In the genomic region with DNA sequence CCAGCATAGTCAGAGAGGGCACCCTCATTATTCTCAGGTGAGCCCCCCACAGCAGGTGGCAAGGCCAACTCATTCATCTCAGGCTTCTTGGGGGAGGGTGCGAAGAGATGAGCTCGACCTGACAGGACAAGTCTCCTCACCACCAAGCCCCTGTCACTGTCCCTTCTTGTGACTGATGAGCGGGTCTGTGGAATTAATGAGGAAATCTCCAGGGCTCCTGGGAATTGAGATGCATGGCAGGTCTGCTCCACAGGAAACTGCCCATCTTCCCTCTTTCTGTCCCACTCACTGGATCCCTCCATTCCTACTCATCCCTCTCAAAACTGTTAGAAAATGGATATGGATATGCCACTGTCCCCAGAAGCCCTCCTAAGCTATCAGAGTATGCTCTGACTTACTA, we compare ENCODE assay signal across 38 cellular contexts. TPM values are rescaled to one million over a fixed set of nuclear protein-coding genes. Genes with fewer than 3 reads are reported as not detected.
"Had no signal": no experiment of that assay in that cellular context is flagged by ENCODE, and none has a peak within 500 bp of the region (broad histone marks: within the 10 kb centered on the region; RNA-seq: fewer than 3 reads in every experiment).

No MANE protein-coding gene starts in this region.

- H3K27ac Mint-ChIP-seq: activated B cell treated with CpG ODN at 0.5 μM for 24 hours; activated CD4-positive, alpha-beta memory T cell treated with anti-CD3 and anti-CD28 coated beads for 36 hours; activated CD4-positive, alpha-beta T cell treated with anti-CD3 and anti-CD28 coated beads, Interleukin-2, amount 10 ng/mL, durations not matched to agents 24 days and 14 days; activated CD8-positive, alpha-beta T cell treated with anti-CD3 and anti-CD28 coated beads for 36 hours; activated naive CD4-positive, alpha-beta T cell treated with anti-CD3 and anti-CD28 coated beads for 36 hours; activated naive CD4-positive, alpha-beta T cell treated with anti-CD3 and anti-CD28 coated beads, Interleukin-2, amount 50 U/mL, for 72 hours; activated naive CD8-positive, alpha-beta T cell treated with anti-CD3 and anti-CD28 coated beads for 36 hours; activated T-cell treated with anti-CD3 and anti-CD28 coated beads, Interleukin-2, amount 50 U/mL, for 72 hours; activated T-helper 1 cell treated with anti-CD3 and anti-CD28 coated beads, Interleukin-12 subunit alpha, Interleukin-12 subunit beta, Interleukin-2, Interleukin-4 antibody, amounts not matched to agents 30 ng/mL and 10 ng/mL and 1 ng/mL, durations not matched to agents 14 hours and 24 hours and 36 hours; activated T-helper 17 cell treated with anti-CD3 and anti-CD28 coated beads, Interleukin-2, amount 50 U/mL, for 72 hours; T-helper 1 cell treated with Interleukin-12 subunit alpha and Interleukin-12 subunit beta and Interleukin-4 antibody, amounts not matched to agents 30 μg/mL and 1 μg/mL, for 36 hours; T-helper 2 cell treated with Interferon-gamma antibody and Interleukin-4, amounts not matched to agents 5 μg/mL and 100 μg/mL, for 36 hours had no signal

- DNase-seq: activated B cell treated with CpG ODN at 0.5 μM for 24 hours; activated CD4-positive, alpha-beta memory T cell treated with anti-CD3 and anti-CD28 coated beads for 36 hours; activated CD4-positive, alpha-beta T cell treated with anti-CD3 and anti-CD28 coated beads for 4 hours; activated CD4-positive, alpha-beta T cell treated with anti-CD3 and anti-CD28 coated beads, Interleukin-2, amount 10 ng/mL, durations not matched to agents 24 days and 14 days; activated CD4-positive, alpha-beta T cell treated with anti-CD3 and anti-CD28 coated beads, Interleukin-2, amount 50 U/mL, for 1 hour; activated CD4-positive, alpha-beta T cell treated with anti-CD3 and anti-CD28 coated beads, Interleukin-2, amount 50 U/mL, for 4 hours; activated CD4-positive, CD25-positive, alpha-beta regulatory T cell treated with anti-CD3 and anti-CD28 coated beads, Interleukin-2, amount 50 U/mL, for 72 hours; activated CD8-positive, alpha-beta memory T cell treated with anti-CD3 and anti-CD28 coated beads, Interleukin-2, amount 50 U/mL, for 4 hours; activated CD8-positive, alpha-beta T cell treated with anti-CD3 and anti-CD28 coated beads for 36 hours; activated effector memory CD4-positive, alpha-beta T cell treated with anti-CD3 and anti-CD28 coated beads, Interleukin-2, amount 50 U/mL, for 16 hours; activated gamma-delta T cell treated with Interleukin-2 at 50 U/mL for 16 hours; activated naive CD4-positive, alpha-beta T cell; activated naive CD4-positive, alpha-beta T cell treated with anti-CD3 and anti-CD28 coated beads for 36 hours; activated naive CD4-positive, alpha-beta T cell treated with anti-CD3 and anti-CD28 coated beads, Interleukin-2, amount 50 U/mL, for 16 hours; activated naive CD8-positive, alpha-beta T cell treated with anti-CD3 and anti-CD28 coated beads for 36 hours; activated T-cell treated with anti-CD3 and anti-CD28 coated beads for 4 hours; activated T-cell treated with anti-CD3 and anti-CD28 coated beads, Interleukin-2, amount 50 U/mL, for 1 hour; activated T-cell treated with anti-CD3 and anti-CD28 coated beads, Interleukin-2, amount 50 U/mL, for 4 hours; activated T-cell treated with anti-CD3 and anti-CD28 coated beads, Interleukin-2, amount 50 U/mL, for 72 hours; adrenal gland; amniotic stem cell; aorta; body of pancreas; brain microvascular endothelial cell; central memory CD4-positive, alpha-beta T cell; T-helper 1 cell; T-helper 2 cell; T-helper 9 cell had no signal

- H3K36me3 ChIP-seq: adrenal gland, brain microvascular endothelial cell, breast epithelium had no signal

- H3K36me3 Mint-ChIP-seq: activated CD4-positive, alpha-beta memory T cell treated with anti-CD3 and anti-CD28 coated beads for 36 hours; activated naive CD8-positive, alpha-beta T cell treated with anti-CD3 and anti-CD28 coated beads for 36 hours had no signal

- H3K4me3 Mint-ChIP-seq: activated B cell treated with CpG ODN at 0.5 μM for 24 hours; activated CD4-positive, alpha-beta memory T cell treated with anti-CD3 and anti-CD28 coated beads for 36 hours; activated CD4-positive, alpha-beta T cell treated with anti-CD3 and anti-CD28 coated beads, Interleukin-2, amount 10 ng/mL, durations not matched to agents 24 days and 14 days; activated CD8-positive, alpha-beta T cell treated with anti-CD3 and anti-CD28 coated beads for 36 hours; activated naive CD4-positive, alpha-beta T cell treated with anti-CD3 and anti-CD28 coated beads for 36 hours; activated naive CD8-positive, alpha-beta T cell treated with anti-CD3 and anti-CD28 coated beads for 36 hours; activated T-cell treated with anti-CD3 and anti-CD28 coated beads, Interleukin-2, amount 50 U/mL, for 4 hours; activated T-cell treated with anti-CD3 and anti-CD28 coated beads, Interleukin-2, amount 50 U/mL, for 72 hours; activated T-helper 1 cell treated with anti-CD3 and anti-CD28 coated beads, Interleukin-12 subunit alpha, Interleukin-12 subunit beta, Interleukin-2, Interleukin-4 antibody, amounts not matched to agents 30 ng/mL and 10 ng/mL and 1 ng/mL, durations not matched to agents 14 hours and 24 hours and 36 hours; activated T-helper 17 cell treated with anti-CD3 and anti-CD28 coated beads, Interleukin-2, amount 50 U/mL, for 72 hours; T-helper 1 cell treated with Interleukin-12 subunit alpha and Interleukin-12 subunit beta and Interleukin-4 antibody, amounts not matched to agents 30 μg/mL and 1 μg/mL, for 36 hours; T-helper 2 cell treated with Interferon-gamma antibody and Interleukin-4, amounts not matched to agents 5 μg/mL and 100 μg/mL, for 36 hours had no signal

- H3K27ac ChIP-seq: adrenal gland, body of pancreas, brain microvascular endothelial cell, breast epithelium, VCaP had no signal

- H3K4me3 ChIP-seq: adrenal gland, body of pancreas, breast epithelium had no signal

- ATAC-seq: activated CD8-positive, alpha-beta T cell treated with anti-CD3 and anti-CD28 coated beads for 36 hours; activated naive CD4-positive, alpha-beta T cell treated with anti-CD3 and anti-CD28 coated beads, Interleukin-2, amount 50 U/mL, for 72 hours; activated T-cell treated with anti-CD3 and anti-CD28 coated beads, Interleukin-2, amount 50 U/mL, for 4 hours; activated T-cell treated with anti-CD3 and anti-CD28 coated beads, Interleukin-2, amount 50 U/mL, for 72 hours; activated T-helper 17 cell treated with anti-CD3 and anti-CD28 coated beads, Interleukin-2, amount 50 U/mL, for 72 hours; body of pancreas had no signal

- H3K4me1 ChIP-seq: adrenal gland, body of pancreas, breast epithelium had no signal

- H3K27me3 Mint-ChIP-seq: activated CD4-positive, alpha-beta T cell treated with anti-CD3 and anti-CD28 coated beads, Interleukin-2, amount 10 ng/mL, durations not matched to agents 24 days and 14 days had no signal

- H3K27me3 ChIP-seq: adrenal gland, body of pancreas, brain microvascular endothelial cell, breast epithelium had no signal

- H3K4me1 Mint-ChIP-seq: activated B cell treated with CpG ODN at 0.5 μM for 24 hours; activated CD4-positive, alpha-beta T cell treated with anti-CD3 and anti-CD28 coated beads, Interleukin-2, amount 10 ng/mL, durations not matched to agents 24 days and 14 days; activated naive CD8-positive, alpha-beta T cell treated with anti-CD3 and anti-CD28 coated beads for 36 hours; activated T-helper 17 cell treated with anti-CD3 and anti-CD28 coated beads, Interleukin-2, amount 50 U/mL, for 72 hours had no signal

- H3K9me3 ChIP-seq: adrenal gland, breast epithelium had no signal

RNA-seq across cellular contexts. Expression of gene CES5A, which starts 32.5 kb away (rescaled TPM):
- total RNA-seq: activated B cell treated with CpG ODN at 0.5 μM for 24 hours; activated CD4-positive, alpha-beta memory T cell treated with anti-CD3 and anti-CD28 coated beads for 36 hours; activated CD4-positive, alpha-beta T cell treated with anti-CD3 and anti-CD28 coated beads, Interleukin-2, amount 10 ng/mL, durations not matched to agents 24 days and 14 days; activated CD8-positive, alpha-beta memory T cell treated with anti-CD3 and anti-CD28 coated beads for 36 hours; activated CD8-positive, alpha-beta T cell treated with anti-CD3 and anti-CD28 coated beads for 36 hours; activated naive CD4-positive, alpha-beta T cell treated with anti-CD3 and anti-CD28 coated beads for 36 hours; activated naive CD4-positive, alpha-beta T cell treated with anti-CD3 and anti-CD28 coated beads, Interleukin-2, amount 50 U/mL, for 72 hours; activated naive CD8-positive, alpha-beta T cell treated with anti-CD3 and anti-CD28 coated beads for 36 hours; activated T-cell treated with anti-CD3 and anti-CD28 coated beads, Interleukin-2, amount 50 U/mL, for 4 hours; activated T-cell treated with anti-CD3 and anti-CD28 coated beads, Interleukin-2, amount 50 U/mL, for 72 hours; activated T-helper 1 cell treated with anti-CD3 and anti-CD28 coated beads, Interleukin-12 subunit alpha, Interleukin-12 subunit beta, Interleukin-2, Interleukin-4 antibody, amounts not matched to agents 30 ng/mL and 10 ng/mL and 1 ng/mL, durations not matched to agents 14 hours and 24 hours and 36 hours; activated T-helper 17 cell treated with anti-CD3 and anti-CD28 coated beads, Interleukin-2, amount 50 U/mL, for 72 hours; aorta; astrocyte; body of pancreas; breast epithelium; cardiac septum had no signal
- polyA plus RNA-seq: aorta had no signal
